Comparison of ENCODE assay signal across 19 cellular contexts in the genomic region with DNA sequence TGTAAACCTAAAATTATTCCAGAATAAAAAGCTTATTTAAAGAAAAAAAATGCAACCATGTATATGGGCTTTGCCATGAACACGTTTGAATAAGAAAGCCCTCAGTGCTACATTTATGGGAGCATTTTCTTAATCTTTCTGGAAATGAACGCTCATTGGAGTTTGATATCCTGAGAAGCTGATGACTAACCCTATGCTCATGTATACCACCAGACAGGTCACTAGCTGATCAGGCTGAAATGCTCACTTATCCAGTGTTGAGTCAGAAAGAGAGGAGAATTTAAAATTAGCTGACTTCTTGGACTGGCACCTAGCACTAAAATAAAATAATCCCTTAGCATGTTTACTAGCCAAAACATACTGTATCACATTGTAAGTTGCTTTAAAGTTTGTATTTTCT.
DNase-seq lines count a peak whose midpoint lies in the region; ATAC-seq, FAIRE-seq and TF ChIP-seq lines count a peak whose summit lies in the region.
"Had no signal": no experiment of that assay in that cellular context is flagged by ENCODE, and none has a peak within 500 bp of the region (broad histone marks: within the 10 kb centered on the region; RNA-seq: fewer than 3 reads in every experiment).

No MANE protein-coding gene starts in this region.

- H3K9ac ChIP-seq in H1 (replicated peaks in 1 of 4; ENCODE audit: extremely low read depth in 1 of 4, low read depth in 3 of 4, low read length in 3 of 4): no peak overlapping the region

- H3K4me1 ChIP-seq in H1 (replicated peaks in 1 of 4; ENCODE audit: control insufficient read depth in 3 of 4, insufficient read depth in 4 of 4, low read length in 3 of 4) (peaks cover 0 to 2% (median under 1%) of the 10 kb centered on the region in 4 experiments; a peak in 1 of 7 replicates), osteoblast (ENCODE audit: insufficient read depth, low read length) (no peaks in the 10 kb centered on the region), upper lobe of left lung (no peaks in the 10 kb centered on the region), uterus (no peaks in the 10 kb centered on the region)

- H3K27ac ChIP-seq in H1 (ENCODE audit: low read depth, low read length): no peak overlapping the region
- H3K27ac ChIP-seq in osteoblast (ENCODE audit: low read depth, low read length): no peak overlapping the region
- H3K27ac ChIP-seq in upper lobe of left lung: no peak overlapping the region
- H3K27ac ChIP-seq in uterus: no peak overlapping the region
- H3K27ac ChIP-seq: C4-2B, HL-60, ovary had no signal

- H3K4ac ChIP-seq in H1 (replicated peaks; ENCODE audit: insufficient read length, low read depth, low read length): no peak overlapping the region

- H3K36me3 ChIP-seq in H1 (ENCODE audit: control insufficient read depth in 2 of 4, insufficient read depth in 4 of 4, low read length in 3 of 4) (no peaks in the 10 kb centered on the region), osteoblast (ENCODE audit: insufficient read depth, low read length) (no peaks in the 10 kb centered on the region), upper lobe of left lung (no peaks in the 10 kb centered on the region), uterus (no peaks in the 10 kb centered on the region)
- H3K36me3 ChIP-seq: ovary had no signal

- H3K56ac ChIP-seq in H1 (replicated peaks; ENCODE audit: insufficient read length, low read depth, low read length): no peak overlapping the region

- H3K9me3 ChIP-seq in H1 (ENCODE audit: insufficient read depth in 2 of 2, low read depth in 1 of 2, low read length in 1 of 2) (no peaks in the 10 kb centered on the region), osteoblast (ENCODE audit: low read depth, low read length) (no peaks in the 10 kb centered on the region), upper lobe of left lung (no peaks in the 10 kb centered on the region), uterus (no peaks in the 10 kb centered on the region)
- H3K9me3 ChIP-seq: ovary had no signal

- no peak overlapping the region for H2BK120ac ChIP-seq in H1 (replicated peaks; ENCODE audit: low read depth, low read length)

- H4K91ac ChIP-seq in H1 (replicated peaks; ENCODE audit: insufficient read length, low read length): no peak overlapping the region

- H3K27me3 ChIP-seq in H1 (replicated peaks in 1 of 4; ENCODE audit: control insufficient read depth in 3 of 4, extremely low read depth in 1 of 4, insufficient read depth in 3 of 4, low read length in 3 of 4) (no peaks in the 10 kb centered on the region), osteoblast (ENCODE audit: insufficient read depth, low read length) (no peaks in the 10 kb centered on the region), upper lobe of left lung (no peaks in the 10 kb centered on the region), uterus (no peaks in the 10 kb centered on the region)
- H3K27me3 ChIP-seq: ovary had no signal

- peak; percentile 79 for FAIRE-seq in H1 (lab: Jason Lieb, UNC)
- FAIRE-seq: GM12891 had no signal

- no peak for TF ChIP-seq CTCF in H1 (IDR thresholded peaks at IDR 0.05; ENCODE audit: control extremely low read depth in 1 of 3, insufficient read depth in 1 of 3, low read depth in 1 of 3, low read length in 3 of 3)
- no peak for TF ChIP-seq CTCF in osteoblast (IDR thresholded peaks at IDR 0.05; ENCODE audit: extremely low read depth, low read depth, low read length)
- TF ChIP-seq CTCF in upper lobe of left lung (IDR thresholded peaks at IDR 0.05): no peak
- TF ChIP-seq CTCF in uterus (IDR thresholded peaks at IDR 0.05): no peak

- H2BK5ac ChIP-seq in H1 (ENCODE audit: low read depth, low read length): no peak overlapping the region

- no peak overlapping the region for H3K18ac ChIP-seq in H1 (ENCODE audit: extremely low read depth, low read length)

- intact Hi-C loops in uterus (cut with DNase I; ENCODE audit: low total_unique reads): no loop called here

- no peak for TF ChIP-seq RAD21 in H1 (IDR thresholded peaks at IDR 0.05 in 1 of 2, conservative IDR thresholded peaks at IDR 0.05 in 1 of 2; ENCODE audit: low read depth in 2 of 2, low read length in 2 of 2)

- H4K20me1 ChIP-seq in H1 (replicated peaks in 1 of 2; ENCODE audit: control insufficient read depth in 1 of 2, insufficient read depth in 2 of 2, low read length in 2 of 2) (no peaks in the 10 kb centered on the region), osteoblast (ENCODE audit: insufficient read depth, low read length) (no peaks in the 10 kb centered on the region)

- DNase-seq in EH (ENCODE audit: low read depth) (peak; percentile 16), NCI-H226 (peak; percentile 55), H1 (ENCODE audit: low read depth in 1 of 2, low spot score in 2 of 2) (no peak), osteoblast (ENCODE audit: insufficient read length, low spot score, missing footprints) (peak; percentile 67), upper lobe of left lung (no peak), uterus (no peak), middle frontal gyrus (ENCODE audit: extremely low spot score, low spot score) (no peak)
- DNase-seq in activated naive CD4-positive, alpha-beta T cell (lab: John Stamatoyannopoulos, UW): no peak
- DNase-seq: head of caudate nucleus; left colon; NCI-H2029; NCI-H524; OCI-M1; ovary; small intestine; stimulated activated naive B cell treated with anti-CD40 and anti-IgM and Interleukin-4, amounts not matched to agents 10 μg/mL and 1 μg/mL and 100 μg/mL, for 72 hours had no signal

- H3K79me2 ChIP-seq in H1 (ENCODE audit: control insufficient read depth in 1 of 2, insufficient read depth in 2 of 2, low read length in 2 of 2): no peaks in the 10 kb centered on the region
- H3K79me2 ChIP-seq in osteoblast (ENCODE audit: insufficient read depth, low read length): no peaks in the 10 kb centered on the region

- TF ChIP-seq POLR2A in H1 (IDR thresholded peaks at IDR 0.05; ENCODE audit: control extremely low read depth in 1 of 2, low read depth in 2 of 2, low read length in 2 of 2) (no peak), upper lobe of left lung (IDR thresholded peaks at IDR 0.05) (no peak), uterus (IDR thresholded peaks at IDR 0.05) (no peak)

- TF ChIP-seq EP300 in H1 (IDR thresholded peaks at IDR 0.05; ENCODE audit: borderline replicate concordance in 1 of 2, low read depth in 2 of 2, low read length in 2 of 2): no peak
- no peak for TF ChIP-seq EP300 in upper lobe of left lung (IDR thresholded peaks at IDR 0.05)

- H3K23ac ChIP-seq in H1 (ENCODE audit: insufficient read length): no peak overlapping the region

- CTCF ChIA-PET in H1 (lab: Charles Lee; ENCODE audit: partially characterized antibody): interaction anchor here (1.0 to 1.3 kb wide), 3 partner anchors 14 to 32 kb away, joined by 3 to 4 read pairs (median 3); no protein-coding TSS in a partner anchor

- H4K8ac ChIP-seq in H1 (ENCODE audit: extremely low read depth, insufficient read depth, low read length): no peak overlapping the region

- H3K4me3 ChIP-seq in H1 (ENCODE audit: extremely low read depth in 1 of 4, insufficient read depth in 2 of 4, low read depth in 3 of 4, low read length in 4 of 4): no peak overlapping the region
- no peak overlapping the region for H3K4me3 ChIP-seq in osteoblast (ENCODE audit: insufficient read depth, low read length)
- H3K4me3 ChIP-seq in upper lobe of left lung: no peak overlapping the region
- no peak overlapping the region for H3K4me3 ChIP-seq in uterus
- H3K4me3 ChIP-seq: ovary had no signal

- no peak overlapping the region for H2BK12ac ChIP-seq in H1 (ENCODE audit: low read depth, low read length)

- H2AFZ ChIP-seq in H1 (ENCODE audit: low read length) (no peak overlapping the region), osteoblast (ENCODE audit: low read length) (no peak overlapping the region)

- H3K4me2 ChIP-seq in H1 (ENCODE audit: insufficient read depth in 1 of 2, low read depth in 2 of 2, low read length in 2 of 2): no peak overlapping the region
- H3K4me2 ChIP-seq in osteoblast (ENCODE audit: insufficient read depth, low read length): no peak overlapping the region

- no peak overlapping the region for H2AK5ac ChIP-seq in H1 (ENCODE audit: low read depth, low read length)

- H3K23me2 ChIP-seq in H1 (ENCODE audit: low read depth, low read length): no peaks in the 10 kb centered on the region

- H3K79me1 ChIP-seq in H1 (ENCODE audit: low read depth, low read length): no peaks in the 10 kb centered on the region

- H2BK20ac ChIP-seq in H1 (ENCODE audit: low read length): no peak overlapping the region

- 87% methylated on average over 2 of the region's 2 CpGs; no CpG with 5 or more reads in 1 of the 2 experiments for WGBS in H1 (ENCODE audit: extremely low coverage in 1 of 2, insufficient coverage in 1 of 2, insufficient read length in 1 of 2, insufficient replicate concordance in 2 of 2, low coverage in 1 of 2, low lambda C conversion rate in 2 of 2, missing lambda C conversion rate in 1 of 2), 2 experiments
- WGBS in upper lobe of left lung, 2 donors: 82 to 89% methylated on average over 2 of the region's 2 CpGs

- no peak overlapping the region for H2BK15ac ChIP-seq in H1 (ENCODE audit: low read length)

- POLR2A ChIA-PET in H1 (lab: Charles Lee; ENCODE audit: partially characterized antibody): no interaction called here

- no peak overlapping the region for H4K5ac ChIP-seq in H1 (ENCODE audit: insufficient read length, low read depth, low read length)

- no peak for ATAC-seq in upper lobe of left lung (ENCODE audit: low FRiP score in 2 of 2)
- ATAC-seq: left colon; stimulated activated naive B cell treated with anti-CD40 and anti-IgM and Interleukin-4, amounts not matched to agents 10 μg/mL and 1 μg/mL and 100 μg/mL, for 72 hours had no signal

- no peak overlapping the region for H3K14ac ChIP-seq in H1 (ENCODE audit: insufficient read length)

TF ChIP-seq in H1, 55 proteins besides CTCF, POLR2A, EP300 and RAD21 (continues in another document):
- TF ChIP-seq, protein P1, sequence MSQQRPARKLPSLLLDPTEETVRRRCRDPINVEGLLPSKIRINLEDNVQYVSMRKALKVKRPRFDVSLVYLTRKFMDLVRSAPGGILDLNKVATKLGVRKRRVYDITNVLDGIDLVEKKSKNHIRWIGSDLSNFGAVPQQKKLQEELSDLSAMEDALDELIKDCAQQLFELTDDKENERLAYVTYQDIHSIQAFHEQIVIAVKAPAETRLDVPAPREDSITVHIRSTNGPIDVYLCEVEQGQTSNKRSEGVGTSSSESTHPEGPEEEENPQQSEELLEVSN (IDR thresholded peaks at IDR 0.05): no peak
- TF ChIP-seq SAP30 (IDR thresholded peaks at IDR 0.05; ENCODE audit: insufficient read depth, insufficient replicate concordance, low read length): no peak
- TF ChIP-seq, protein P2, sequence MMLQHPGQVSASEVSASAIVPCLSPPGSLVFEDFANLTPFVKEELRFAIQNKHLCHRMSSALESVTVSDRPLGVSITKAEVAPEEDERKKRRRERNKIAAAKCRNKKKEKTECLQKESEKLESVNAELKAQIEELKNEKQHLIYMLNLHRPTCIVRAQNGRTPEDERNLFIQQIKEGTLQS (IDR thresholded peaks at IDR 0.05; ENCODE audit: insufficient read depth, low read depth, low read length): no peak
- no peak for TF ChIP-seq POU5F1 (IDR thresholded peaks at IDR 0.05; ENCODE audit: low read depth, low read length)
- no peak for TF ChIP-seq NRF1 (IDR thresholded peaks at IDR 0.05; ENCODE audit: low read depth, low read length)
- TF ChIP-seq GTF2F1 (IDR thresholded peaks at IDR 0.05; ENCODE audit: borderline replicate concordance, low read depth, low read length): no peak
- TF ChIP-seq RFX5 (IDR thresholded peaks at IDR 0.05; ENCODE audit: borderline replicate concordance, low read depth, low read length): no peak

Comparison
In these comparisons a context has a peak if more than half of its experiments do, and no peak if none do; other contexts are left out.
1. DNase-seq: peak in EH (single experiment), NCI-H226 (single experiment) and osteoblast (single experiment); none in H1 (0 of 2), activated naive CD4-positive, alpha-beta T cell (0 of 4), upper lobe of left lung (0 of 2), uterus (0 of 2) and middle frontal gyrus (single experiment).